Comparison of ENCODE assay signal across 11 cellular contexts in genomic region chr6:113734886-113735481, GRCh38.
A peak's percentile ranks its signal among the peaks of the same experiment; 100 is the strongest.
DNase-seq lines count a peak whose midpoint lies in the region; ATAC-seq, FAIRE-seq and TF ChIP-seq lines count a peak whose summit lies in the region.
"Had no signal": no experiment of that assay in that cellular context is flagged by ENCODE, and none has a peak within 500 bp of the region (broad histone marks: within the 10 kb centered on the region; RNA-seq: fewer than 3 reads in every experiment).

No MANE protein-coding gene starts in this region.

- no peak for TF ChIP-seq POLR2A in K562 (conservative IDR thresholded peaks at IDR 0.05)

- TF ChIP-seq EP300 in K562 (IDR thresholded peaks at IDR 0.05; ENCODE audit: low read length) = no peak

- TF ChIP-seq RAD21 in K562 (CRISPR knock-in tag; conservative IDR thresholded peaks at IDR 0.05 in 1 of 2, IDR thresholded peaks at IDR 0.05 in 1 of 2) = no peak

- no peaks in the 10 kb centered on the region for H3K79me2 ChIP-seq in K562 (ENCODE audit: control insufficient read depth, insufficient read depth, low read length)

- POLR2A ChIA-PET in K562 (lab: Yijun Ruan, JAX) = no interaction called here

- H3K9me3 ChIP-seq in K562 (replicated peaks; ENCODE audit: control insufficient read depth, insufficient read depth, low read depth, low read length) (no peaks in the 10 kb centered on the region), psoas muscle (no peaks in the 10 kb centered on the region)
- H3K9me3 ChIP-seq: vagina had no signal

- H3K27me3 ChIP-seq in K562 (ENCODE audit: control insufficient read depth in 2 of 2, insufficient read depth in 2 of 2, low read length in 2 of 2) (no peaks in the 10 kb centered on the region), psoas muscle (ENCODE audit: insufficient read depth in 3 of 3, low read length in 2 of 3) (no peaks in the 10 kb centered on the region)
- H3K27me3 ChIP-seq: vagina had no signal

- TF ChIP-seq CTCF in K562 (IDR thresholded peaks at IDR 0.05 in 2 of 3, conservative IDR thresholded peaks at IDR 0.05 in 1 of 3; ENCODE audit: insufficient read depth in 2 of 3, low read depth in 1 of 3, low read length in 3 of 3) (no peak), psoas muscle (IDR thresholded peaks at IDR 0.05) (no peak)

- peak; percentile 22 for DNase-seq in CD1c-positive myeloid dendritic cell (ENCODE audit: extremely low spot score)
- peak; percentile 32 for DNase-seq in HT1080 (ENCODE audit: low read depth)
- no peak for DNase-seq in K562 (ENCODE audit: extremely low read depth in 1 of 4, low spot score in 3 of 4)
- DNase-seq in myocyte (ENCODE audit: low read depth) = peak; percentile 29
- DNase-seq in central memory CD4-positive, alpha-beta T cell = no peak
- no peak for DNase-seq in NAMALWA (ENCODE audit: low spot score)
- no peak for DNase-seq in psoas muscle
- DNase-seq: midbrain had no signal

- in situ Hi-C loops in K562 (cut with MboI) = no loop called here

- no peaks in the 10 kb centered on the region for H3K4me1 ChIP-seq in K562 (replicated peaks in 1 of 2; ENCODE audit: control insufficient read depth in 2 of 2, insufficient read depth in 2 of 2, low read length in 2 of 2)
- peaks cover 11% of the 10 kb centered on the region for H3K4me1 ChIP-seq in psoas muscle

- CTCF ChIA-PET in K562 (lab: Yijun Ruan, JAX; ENCODE audit: low intra/inter-chr PET ratio) = no interaction called here

- H3K4me2 ChIP-seq in K562 (ENCODE audit: insufficient read depth, low read length) = no peak overlapping the region

- BruUV-seq in K562 (replicated peaks; lab: Mats Ljungman, UMichigan) = no TSS peak

- no peaks in the 10 kb centered on the region for H3K36me3 ChIP-seq in K562 (ENCODE audit: control insufficient read depth, insufficient read depth, low read length)
- no peaks in the 10 kb centered on the region for H3K36me3 ChIP-seq in psoas muscle (ENCODE audit: insufficient read depth in 1 of 2, low read depth in 1 of 2)
- H3K36me3 ChIP-seq: vagina had no signal

- FAIRE-seq in K562 (lab: Jason Lieb, UNC) = no peak

- H4K20me1 ChIP-seq in K562 (replicated peaks; ENCODE audit: control insufficient read depth, insufficient read depth, low read length) = no peaks in the 10 kb centered on the region

- H3K9ac ChIP-seq in K562 (ENCODE audit: insufficient read depth in 1 of 2, low read depth in 2 of 2, low read length in 2 of 2) = no peak overlapping the region

- H2AFZ ChIP-seq in K562 (ENCODE audit: low read depth, low read length) = no peak overlapping the region

- H3K9me1 ChIP-seq in K562 (ENCODE audit: control insufficient read depth, insufficient read depth, low read length) = no peaks in the 10 kb centered on the region

- 0% methylated on average over 4 of the region's 4 CpGs for WGBS in K562 (ENCODE audit: insufficient coverage, low coverage, missing lambda C conversion rate)
- WGBS in psoas muscle, 3 donors = 76 to 83% (median 79%) methylated on average over 4 of the region's 4 CpGs

- intact Hi-C loops in K562 (cut with micrococcal nuclease) = no loop called here
- intact Hi-C loops in psoas muscle (cut with DNase I) = loop anchor here in 1 of 2 donors (5.0 to 10.0 kb wide), 2 partner anchors 100 to 122 kb away; partner anchors contain the start of gene MARCKS

- no peak overlapping the region for H3K4me3 ChIP-seq in K562
- no peak overlapping the region for H3K4me3 ChIP-seq in psoas muscle
- H3K4me3 ChIP-seq: vagina had no signal

- no peak overlapping the region for H3K27ac ChIP-seq in K562 (ENCODE audit: extremely low read depth, low read depth, low read length)
- no peak overlapping the region for H3K27ac ChIP-seq in psoas muscle
- H3K27ac ChIP-seq: RWPE1, vagina had no signal

- ATAC-seq in K562 (no peak), psoas muscle (no peak), HG03196 (IDR thresholded peaks at IDR 0.05; ENCODE audit: unreplicated experiment) (no peak)

TF ChIP-seq in K562, 482 proteins besides CTCF, POLR2A, EP300 and RAD21:
- TF ChIP-seq NFE2 (IDR thresholded peaks at IDR 0.05; ENCODE audit: low read depth) = peak; percentile 55
- no peak for TF ChIP-seq ZKSCAN1 (IDR thresholded peaks at IDR 0.05; ENCODE audit: low read depth, low read length)
- TF ChIP-seq MAFG (tag; conservative IDR thresholded peaks at IDR 0.05) = peak; percentile 69
- no peak for TF ChIP-seq POLR3G (IDR thresholded peaks at IDR 0.05; ENCODE audit: extremely low read depth, insufficient read length, insufficient replicate concordance)
- no peak for TF ChIP-seq EP400 (IDR thresholded peaks at IDR 0.05)
- TF ChIP-seq, protein P1, sequence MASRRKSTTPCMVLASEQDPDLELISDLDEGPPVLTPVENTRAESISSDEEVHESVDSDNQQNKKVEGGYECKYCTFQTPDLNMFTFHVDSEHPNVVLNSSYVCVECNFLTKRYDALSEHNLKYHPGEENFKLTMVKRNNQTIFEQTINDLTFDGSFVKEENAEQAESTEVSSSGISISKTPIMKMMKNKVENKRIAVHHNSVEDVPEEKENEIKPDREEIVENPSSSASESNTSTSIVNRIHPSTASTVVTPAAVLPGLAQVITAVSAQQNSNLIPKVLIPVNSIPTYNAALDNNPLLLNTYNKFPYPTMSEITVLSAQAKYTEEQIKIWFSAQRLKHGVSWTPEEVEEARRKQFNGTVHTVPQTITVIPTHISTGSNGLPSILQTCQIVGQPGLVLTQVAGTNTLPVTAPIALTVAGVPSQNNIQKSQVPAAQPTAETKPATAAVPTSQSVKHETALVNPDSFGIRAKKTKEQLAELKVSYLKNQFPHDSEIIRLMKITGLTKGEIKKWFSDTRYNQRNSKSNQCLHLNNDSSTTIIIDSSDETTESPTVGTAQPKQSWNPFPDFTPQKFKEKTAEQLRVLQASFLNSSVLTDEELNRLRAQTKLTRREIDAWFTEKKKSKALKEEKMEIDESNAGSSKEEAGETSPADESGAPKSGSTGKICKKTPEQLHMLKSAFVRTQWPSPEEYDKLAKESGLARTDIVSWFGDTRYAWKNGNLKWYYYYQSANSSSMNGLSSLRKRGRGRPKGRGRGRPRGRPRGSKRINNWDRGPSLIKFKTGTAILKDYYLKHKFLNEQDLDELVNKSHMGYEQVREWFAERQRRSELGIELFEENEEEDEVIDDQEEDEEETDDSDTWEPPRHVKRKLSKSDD (conservative IDR thresholded peaks at IDR 0.05; ENCODE audit: low read length) = no peak
- TF ChIP-seq CREB1 (IDR thresholded peaks at IDR 0.05) = no peak
- no peak for TF ChIP-seq CREB1 (CRISPR knock-in tag; IDR thresholded peaks at IDR 0.05)
- no peak for TF ChIP-seq ZNF354B (CRISPR knock-in tag; IDR thresholded peaks at IDR 0.05)
- TF ChIP-seq PRPF4 (IDR thresholded peaks at IDR 0.05; ENCODE audit: insufficient read depth, low read depth, low read length, poor library complexity, severe bottlenecking) = no peak
- TF ChIP-seq ZBTB1 (CRISPR knock-in tag; IDR thresholded peaks at IDR 0.05; ENCODE audit: borderline replicate concordance, low read depth) = no peak
- no peak for TF ChIP-seq ZBTB26 (CRISPR knock-in tag; IDR thresholded peaks at IDR 0.05)
- TF ChIP-seq RB1 (IDR thresholded peaks at IDR 0.05; ENCODE audit: low read depth) = no peak
- no peak for TF ChIP-seq SIN3B (IDR thresholded peaks at IDR 0.05; ENCODE audit: low read depth)
- TF ChIP-seq PHF8 (IDR thresholded peaks at IDR 0.05; ENCODE audit: borderline replicate concordance, low read length) = no peak
- 0 out of 2 replicates have a peak, but pooled peaks have one; percentile 14 for TF ChIP-seq C11orf30 (IDR thresholded peaks at IDR 0.05; ENCODE audit: low read depth)
- TF ChIP-seq ZNF316 (IDR thresholded peaks at IDR 0.05) = 0 out of 2 replicates have a peak, but pooled peaks have one; percentile 6
- no peak for TF ChIP-seq ZNF3 (CRISPR knock-in tag; IDR thresholded peaks at IDR 0.05)
- no peak for TF ChIP-seq NFRKB (IDR thresholded peaks at IDR 0.05; ENCODE audit: low read depth)

Comparison
In these comparisons a context has a peak if more than half of its experiments do, and no peak if none do; other contexts are left out.
1. DNase-seq: peak in CD1c-positive myeloid dendritic cell (single experiment), HT1080 (single experiment) and myocyte (single experiment); none in K562 (0 of 4), central memory CD4-positive, alpha-beta T cell (single experiment), NAMALWA (single experiment) and psoas muscle (0 of 2).